9 cellular contexts compared by ENCODE assay signal in genomic region chr10:15719899-15720634, GRCh38. TPM values are rescaled to one million over a fixed set of nuclear protein-coding genes. Genes with fewer than 3 reads are reported as not detected.
DNase-seq lines count a peak whose midpoint lies in the region; ATAC-seq and TF ChIP-seq lines count a peak whose summit lies in the region.
"Had no signal": no experiment of that assay in that cellular context is flagged by ENCODE, and none has a peak within 500 bp of the region (broad histone marks: within the 10 kb centered on the region; RNA-seq: fewer than 3 reads in every experiment).

TSS of gene ITGA8 (minus strand) at chr10:15719922. CDS start at chr10:15719771, 151 bp downstream.

- WGBS in esophagus, 2 donors = 18 to 20% methylated on average over 28 to 33 of the region's 33 CpGs
- WGBS in lower leg skin, 2 donors = 22 to 27% methylated on average over 15 to 22 of the region's 33 CpGs

- intact Hi-C loops in lower leg skin (cut with DNase I; ENCODE audit: low total_unique reads) = loop anchor here (10.0 kb wide), 1 partner anchor 125 kb away; no protein-coding TSS in a partner anchor

- no peaks in the 10 kb centered on the region for H3K4me1 ChIP-seq in esophagus (ENCODE audit: control insufficient read depth in 2 of 2, insufficient read depth in 2 of 2, low read length in 1 of 2)
- H3K4me1 ChIP-seq in neural progenitor cell = no peaks in the 10 kb centered on the region

- no peaks in the 10 kb centered on the region for H3K36me3 Mint-ChIP-seq in neural progenitor cell
- no peaks in the 10 kb centered on the region for H3K36me3 Mint-ChIP-seq in activated naive CD4-positive, alpha-beta T cell treated with anti-CD3 and anti-CD28 coated beads, Interleukin-2, amount 10 ng/mL, durations not matched to agents 7 days and 5 days
- H3K36me3 Mint-ChIP-seq: activated naive CD8-positive, alpha-beta T cell had no signal

- peaks cover 11% of the 10 kb centered on the region for H4K20me1 ChIP-seq in neural progenitor cell (ENCODE audit: low read depth)

- ATAC-seq in HG03135 (IDR thresholded peaks at IDR 0.05; ENCODE audit: unreplicated experiment) = no peak

- H3K4me3 ChIP-seq in esophagus (ENCODE audit: low read depth in 1 of 2, low read length in 2 of 2) (peak within 1 kb of the TSS; percentile 23 to 61), neural progenitor cell (peak within 1 kb of the TSS; percentile 58), lower leg skin (ENCODE audit: low read depth, poor library complexity, severe bottlenecking) (no peak within 1 kb of the TSS)

- H3K4me2 ChIP-seq in neural progenitor cell = peak within 1 kb of the TSS; percentile 89

- no peaks in the 10 kb centered on the region for H3K79me2 ChIP-seq in neural progenitor cell (ENCODE audit: low read depth)

- H3K36me3 ChIP-seq in esophagus (ENCODE audit: control insufficient read depth in 2 of 2, insufficient read depth in 2 of 2, low read length in 1 of 2) = no peaks in the 10 kb centered on the region
- H3K36me3 ChIP-seq in neural progenitor cell = no peaks in the 10 kb centered on the region

- TF ChIP-seq CTCF in neural progenitor cell (IDR thresholded peaks at IDR 0.05) = peak; percentile 68
- TF ChIP-seq CTCF in lower leg skin (IDR thresholded peaks at IDR 0.05) = no peak

- H3K27ac ChIP-seq in esophagus (ENCODE audit: low read depth in 2 of 2, low read length in 1 of 2) = peak within 1 kb of the TSS; percentile 24 to 81
- H3K27ac ChIP-seq in neural progenitor cell = no peak within 1 kb of the TSS

- peak within 1 kb of the TSS; percentile 69 for H2AFZ ChIP-seq in neural progenitor cell (replicated peaks)

- H3K9me3 Mint-ChIP-seq in neural progenitor cell = no peaks in the 10 kb centered on the region
- H3K9me3 Mint-ChIP-seq in activated naive CD4-positive, alpha-beta T cell treated with anti-CD3 and anti-CD28 coated beads, Interleukin-2, amount 10 ng/mL, durations not matched to agents 7 days and 5 days = no peaks in the 10 kb centered on the region

- H3K27me3 Mint-ChIP-seq in neural progenitor cell (ENCODE audit: insufficient read depth, low read depth) = peaks cover 17% of the 10 kb centered on the region
- peaks cover 48% of the 10 kb centered on the region for H3K27me3 Mint-ChIP-seq in activated naive CD4-positive, alpha-beta T cell treated with anti-CD3 and anti-CD28 coated beads, Interleukin-2, amount 10 ng/mL, durations not matched to agents 7 days and 5 days

- peak within 1 kb of the TSS; percentile 46 for H3K27ac Mint-ChIP-seq in neural progenitor cell
- no peak within 1 kb of the TSS for H3K27ac Mint-ChIP-seq in activated naive CD4-positive, alpha-beta T cell treated with anti-CD3 and anti-CD28 coated beads, Interleukin-2, amount 10 ng/mL, durations not matched to agents 7 days and 5 days
- H3K27ac Mint-ChIP-seq: activated naive CD8-positive, alpha-beta T cell had no signal

- H3K4me1 Mint-ChIP-seq in neural progenitor cell = peaks cover 11% of the 10 kb centered on the region
- no peaks in the 10 kb centered on the region for H3K4me1 Mint-ChIP-seq in activated naive CD4-positive, alpha-beta T cell treated with anti-CD3 and anti-CD28 coated beads, Interleukin-2, amount 10 ng/mL, durations not matched to agents 7 days and 5 days

- no peak for TF ChIP-seq POLR2A in lower leg skin (IDR thresholded peaks at IDR 0.05)

- H3K9me3 ChIP-seq in esophagus (ENCODE audit: control insufficient read depth in 2 of 2, insufficient read depth in 1 of 2, low read depth in 1 of 2, low read length in 1 of 2) (peaks cover 0 to 3% of the 10 kb centered on the region in 2 donors), neural progenitor cell (ENCODE audit: low read depth) (no peaks in the 10 kb centered on the region)

- CTCF ChIA-PET in activated naive CD4-positive, alpha-beta T cell treated with anti-CD3 and anti-CD28 coated beads, Interleukin-2, amount 10 ng/mL, durations not matched to agents 7 days and 5 days (lab: Charles Lee) = interaction anchor here (0.9 kb wide), 1 partner anchor 285 kb away, joined by 3 read pairs; no protein-coding TSS in a partner anchor

- peak within 1 kb of the TSS; percentile 91 for H3K4me3 Mint-ChIP-seq in neural progenitor cell
- no peak within 1 kb of the TSS for H3K4me3 Mint-ChIP-seq in activated naive CD4-positive, alpha-beta T cell treated with anti-CD3 and anti-CD28 coated beads, Interleukin-2, amount 10 ng/mL, durations not matched to agents 7 days and 5 days
- H3K4me3 Mint-ChIP-seq: activated naive CD8-positive, alpha-beta T cell had no signal

- H3K9ac ChIP-seq in neural progenitor cell = no peak within 1 kb of the TSS

- H3K27me3 ChIP-seq in esophagus (ENCODE audit: control insufficient read depth in 1 of 2, insufficient read depth in 2 of 2, low read length in 2 of 2) = no peaks in the 10 kb centered on the region
- peaks cover 78% of the 10 kb centered on the region for H3K27me3 ChIP-seq in neural progenitor cell

- DNase-seq in D341Med (ENCODE audit: low spot score) (peak; percentile 82), NAMALWA (ENCODE audit: low spot score) (peak; percentile 14), neural progenitor cell (ENCODE audit: low spot score) (peak; percentile 73), anterior cingulate cortex (lab: John Stamatoyannopoulos, UW) (no peak), lower leg skin (ENCODE audit: low spot score in 2 of 2) (no peak)
- DNase-seq in activated naive CD4-positive, alpha-beta T cell treated with anti-CD3 and anti-CD28 coated beads, Interleukin-2, amount 10 ng/mL, durations not matched to agents 7 days and 5 days = no peak

- peaks cover 15% of the 10 kb centered on the region for H3F3A ChIP-seq in neural progenitor cell (ENCODE audit: low read depth)

RNA-seq across cellular contexts. Expression of gene ITGA8, which starts in this region (rescaled TPM):
- polyA plus RNA-seq in esophagus = 1 to 10 TPM; 2.5 to 3.6 TPM
- total RNA-seq in neural progenitor cell (ENCODE audit: low replicate concordance) (0.15 TPM in 1 of 2 replicates, not detected in the other), lower leg skin (1 to 10 TPM; 1.6 to 8.2 (median 4.2) TPM)

Comparison
In these comparisons a context has a peak if more than half of its experiments do, and no peak if none do; other contexts are left out.
1. Peak in DNase-seq, H3K4me3 ChIP-seq and H3K4me2 ChIP-seq in neural progenitor cell; RNA of the gene not detected or under 1 TPM.
2. DNase-seq: peak in D341Med (single experiment) and NAMALWA (single experiment); none in anterior cingulate cortex (0 of 58), lower leg skin (0 of 2) and activated naive CD4-positive, alpha-beta T cell treated with anti-CD3 and anti-CD28 coated beads, Interleukin-2, amount 10 ng/mL, durations not matched to agents 7 days and 5 days (single experiment).